Comparison of ENCODE assay signal across 26 cellular contexts in genomic region chr7:26919906-26920530, GRCh38.
"Had no signal": no experiment of that assay in that cellular context is flagged by ENCODE, and none has a peak within 500 bp of the region (broad histone marks: within the 10 kb centered on the region; RNA-seq: fewer than 3 reads in every experiment).

No MANE protein-coding gene starts in this region.

- H3K4me1 Mint-ChIP-seq: activated CD8-positive, alpha-beta memory T cell treated with anti-CD3 and anti-CD28 coated beads, Interleukin-2, amount 10 ng/mL, durations not matched to agents 7 days and 5 days; activated naive CD8-positive, alpha-beta T cell treated with anti-CD3 and anti-CD28 coated beads, Interleukin-2, amount 50 U/mL, for 24 hours had no signal

- H3K9me3 Mint-ChIP-seq: activated naive CD4-positive, alpha-beta T cell treated with anti-CD3 and anti-CD28 coated beads, Interleukin-2, amount 50 U/mL, for 72 hours; activated naive CD8-positive, alpha-beta T cell treated with anti-CD3 and anti-CD28 coated beads, Interleukin-2, amount 50 U/mL, for 24 hours; activated T-cell treated with anti-CD3 and anti-CD28 coated beads, Interleukin-2, amount 50 U/mL, for 24 hours; brain; T-helper 1 cell treated with Interleukin-12 subunit alpha and Interleukin-12 subunit beta and Interleukin-4 antibody, amounts not matched to agents 30 μg/mL and 1 μg/mL, for 36 hours; WTC11 had no signal

- H3K27ac ChIP-seq: ascending aorta, Peyer's patch had no signal

- H3K9me3 ChIP-seq: ascending aorta, Peyer's patch had no signal

- H3K27me3 ChIP-seq: ascending aorta, Peyer's patch had no signal

- H3K27me3 Mint-ChIP-seq: brain had no signal

- H3K27ac Mint-ChIP-seq: activated CD8-positive, alpha-beta memory T cell treated with anti-CD3 and anti-CD28 coated beads, Interleukin-2, amount 10 ng/mL, durations not matched to agents 7 days and 5 days; activated naive CD4-positive, alpha-beta T cell treated with anti-CD3 and anti-CD28 coated beads, Interleukin-2, amount 50 U/mL, for 72 hours; activated naive CD8-positive, alpha-beta T cell treated with anti-CD3 and anti-CD28 coated beads, Interleukin-2, amount 50 U/mL, for 24 hours; activated T-cell treated with anti-CD3 and anti-CD28 coated beads, Interleukin-2, amount 50 U/mL, for 24 hours; T-helper 1 cell treated with Interleukin-12 subunit alpha and Interleukin-12 subunit beta and Interleukin-4 antibody, amounts not matched to agents 30 μg/mL and 1 μg/mL, for 36 hours; WTC11 had no signal

- H3K4me1 ChIP-seq: ascending aorta, Peyer's patch had no signal

- H3K4me3 ChIP-seq: ascending aorta, Peyer's patch had no signal

- ATAC-seq: activated CD8-positive, alpha-beta memory T cell treated with anti-CD3 and anti-CD28 coated beads, Interleukin-2, amount 10 ng/mL, durations not matched to agents 7 days and 5 days; activated naive CD4-positive, alpha-beta T cell treated with anti-CD3 and anti-CD28 coated beads, Interleukin-2, amount 50 U/mL, for 72 hours; activated naive CD8-positive, alpha-beta T cell treated with anti-CD3 and anti-CD28 coated beads, Interleukin-2, amount 50 U/mL, for 24 hours; WTC11 had no signal

- H3K36me3 Mint-ChIP-seq: activated CD8-positive, alpha-beta memory T cell treated with anti-CD3 and anti-CD28 coated beads, Interleukin-2, amount 10 ng/mL, durations not matched to agents 7 days and 5 days; activated naive CD4-positive, alpha-beta T cell treated with anti-CD3 and anti-CD28 coated beads, Interleukin-2, amount 50 U/mL, for 72 hours; brain; WTC11 had no signal

- DNase-seq: activated CD4-positive, alpha-beta T cell treated with anti-CD3 and anti-CD28 coated beads for 48 hours; activated CD4-positive, alpha-beta T cell treated with anti-CD3 and anti-CD28 coated beads, Interleukin-2, amount 50 U/mL, for 4 hours; activated CD4-positive, CD25-positive, alpha-beta regulatory T cell treated with anti-CD3 and anti-CD28 coated beads, Interleukin-2, amount 50 U/mL, for 72 hours; activated CD8-positive, alpha-beta memory T cell treated with anti-CD3 and anti-CD28 coated beads, Interleukin-2, amount 10 ng/mL, durations not matched to agents 7 days and 5 days; activated effector memory CD4-positive, alpha-beta T cell treated with anti-CD3 and anti-CD28 coated beads, Interleukin-2, amount 50 U/mL, for 16 hours; activated naive CD4-positive, alpha-beta T cell treated with Interleukin-2 at 50 U/mL for 16 hours; activated naive CD8-positive, alpha-beta T cell treated with anti-CD3 and anti-CD28 coated beads, Interleukin-2, amount 50 U/mL, for 24 hours; activated T-cell treated with anti-CD3 and anti-CD28 coated beads, Interleukin-2, amount 50 U/mL, for 24 hours; amniotic stem cell; cerebellar nuclear complex; KG1; NCI-H1092 treated with DMSO at 0.1 percent for 48 hours; NCI-H1417 treated with DMSO at 0.1 percent for 48 hours; NCI-H187 treated with DMSO at 0.1 percent for 48 hours; NCI-H2081 treated with DMSO at 0.1 percent for 48 hours; NCI-H2171; NCI-H2227 treated with DMSO at 0.1 percent for 48 hours; NCI-H446 treated with DMSO at 0.1 percent for 48 hours; NK-92 treated with Interleukin-12 subunit alpha and Interleukin-12 subunit beta, amount 100 ng/mL, for 24 hours; Peyer's patch; SHP77 treated with DMSO at 0.1 percent for 48 hours had no signal

- H3K36me3 ChIP-seq: ascending aorta, Peyer's patch had no signal

- H3K4me3 Mint-ChIP-seq: activated CD8-positive, alpha-beta memory T cell treated with anti-CD3 and anti-CD28 coated beads, Interleukin-2, amount 10 ng/mL, durations not matched to agents 7 days and 5 days; activated naive CD8-positive, alpha-beta T cell treated with anti-CD3 and anti-CD28 coated beads, Interleukin-2, amount 50 U/mL, for 24 hours; activated T-cell treated with anti-CD3 and anti-CD28 coated beads, Interleukin-2, amount 50 U/mL, for 24 hours; T-helper 1 cell treated with Interleukin-12 subunit alpha and Interleukin-12 subunit beta and Interleukin-4 antibody, amounts not matched to agents 30 μg/mL and 1 μg/mL, for 36 hours; WTC11 had no signal
